In the genomic region with DNA sequence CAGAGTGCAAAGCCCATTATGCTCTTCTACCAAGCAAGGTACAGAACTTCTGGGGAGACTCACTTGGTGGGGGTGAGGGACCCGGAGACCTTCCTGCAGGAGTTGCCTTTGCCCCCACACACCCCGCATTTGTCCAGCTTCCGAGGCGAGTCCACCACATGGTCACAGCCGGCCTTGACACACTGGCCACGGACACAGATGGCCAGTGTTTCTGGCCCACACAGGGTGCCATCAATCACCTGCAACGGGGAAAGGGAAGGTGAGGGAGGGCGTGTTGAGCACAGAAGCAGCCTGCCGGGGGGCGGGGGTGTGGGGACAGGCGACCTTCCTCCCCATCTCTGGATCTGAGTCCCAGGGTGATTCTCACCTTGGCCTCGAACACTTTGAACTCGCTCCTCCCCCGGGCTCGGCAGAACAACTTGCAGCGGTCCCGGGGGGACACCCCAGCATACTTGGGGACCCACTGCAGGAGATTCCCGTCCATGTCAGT, we compare ENCODE assay signal across 19 cellular contexts. TPM values are rescaled to one million over a fixed set of nuclear protein-coding genes. Genes with fewer than 3 reads are reported as not detected.
"Had no signal": no experiment of that assay in that cellular context is flagged by ENCODE, and none has a peak within 500 bp of the region (broad histone marks: within the 10 kb centered on the region; RNA-seq: fewer than 3 reads in every experiment).

No MANE protein-coding gene starts in this region.

- H3K4me3 ChIP-seq: heart left ventricle, pancreas, skin epidermis, tibial nerve had no signal

- H3K36me3 Mint-ChIP-seq: activated naive CD4-positive, alpha-beta T cell treated with anti-CD3 and anti-CD28 coated beads, Interleukin-2, amount 50 U/mL, for 72 hours; brain had no signal

- H3K27ac ChIP-seq: foreskin keratinocyte, pancreas had no signal

- H3K4me3 Mint-ChIP-seq: activated B cell treated with CpG ODN at 0.5 μM for 24 hours; activated CD4-positive, alpha-beta T cell treated with anti-CD3 and anti-CD28 coated beads, Interleukin-2, amount 10 ng/mL, durations not matched to agents 7 days and 5 days; brain; endodermal cell; neural crest cell; T-helper 1 cell treated with Interleukin-12 subunit alpha and Interleukin-12 subunit beta and Interleukin-4 antibody, amounts not matched to agents 30 μg/mL and 1 μg/mL, for 36 hours had no signal

- H3K9me3 Mint-ChIP-seq: activated B cell treated with CpG ODN at 0.5 μM for 24 hours; activated CD4-positive, alpha-beta T cell treated with anti-CD3 and anti-CD28 coated beads, Interleukin-2, amount 10 ng/mL, durations not matched to agents 7 days and 5 days; activated naive CD4-positive, alpha-beta T cell treated with anti-CD3 and anti-CD28 coated beads, Interleukin-2, amount 50 U/mL, for 72 hours; brain; endodermal cell; neural crest cell; T-helper 1 cell treated with Interleukin-12 subunit alpha and Interleukin-12 subunit beta and Interleukin-4 antibody, amounts not matched to agents 30 μg/mL and 1 μg/mL, for 36 hours had no signal

- H3K27me3 Mint-ChIP-seq: activated CD4-positive, alpha-beta T cell treated with anti-CD3 and anti-CD28 coated beads, Interleukin-2, amount 10 ng/mL, durations not matched to agents 7 days and 5 days had no signal

- H3K36me3 ChIP-seq: heart left ventricle, pancreas had no signal

- H3K27ac Mint-ChIP-seq: activated B cell treated with CpG ODN at 0.5 μM for 24 hours; activated CD4-positive, alpha-beta T cell treated with anti-CD3 and anti-CD28 coated beads, Interleukin-2, amount 10 ng/mL, durations not matched to agents 7 days and 5 days; activated naive CD4-positive, alpha-beta T cell treated with anti-CD3 and anti-CD28 coated beads, Interleukin-2, amount 50 U/mL, for 72 hours; endodermal cell; T-helper 1 cell treated with Interleukin-12 subunit alpha and Interleukin-12 subunit beta and Interleukin-4 antibody, amounts not matched to agents 30 μg/mL and 1 μg/mL, for 36 hours had no signal

- ATAC-seq: activated naive CD4-positive, alpha-beta T cell treated with anti-CD3 and anti-CD28 coated beads, Interleukin-2, amount 50 U/mL, for 72 hours had no signal

- H3K9me3 ChIP-seq: heart left ventricle, pancreas, tibial nerve had no signal

- H3K4me1 Mint-ChIP-seq: activated B cell treated with CpG ODN at 0.5 μM for 24 hours; activated CD4-positive, alpha-beta T cell treated with anti-CD3 and anti-CD28 coated beads, Interleukin-2, amount 10 ng/mL, durations not matched to agents 7 days and 5 days; neural crest cell had no signal

- DNase-seq: activated B cell treated with CpG ODN at 0.5 μM for 24 hours; activated CD4-positive, alpha-beta T cell treated with anti-CD3 and anti-CD28 coated beads, Interleukin-2, amount 10 ng/mL, durations not matched to agents 7 days and 5 days; activated CD8-positive, alpha-beta memory T cell treated with anti-CD3 and anti-CD28 coated beads for 24 hours; activated T-cell treated with anti-CD3 and anti-CD28 coated beads for 4 hours; cerebellar nuclear complex; dermis blood vessel endothelial cell; endodermal cell; erythroblast had no signal

- H3K4me1 ChIP-seq: pancreas had no signal

- H3K27me3 ChIP-seq: heart left ventricle, pancreas, tibial nerve had no signal

- FAIRE-seq: islet of Langerhans, pancreas had no signal

RNA-seq across cellular contexts. Expression of a gene that starts 20.0 kb away (rescaled TPM):
- total RNA-seq: activated B cell treated with CpG ODN at 0.5 μM for 24 hours; activated CD4-positive, alpha-beta T cell treated with anti-CD3 and anti-CD28 coated beads, Interleukin-2, amount 10 ng/mL, durations not matched to agents 7 days and 5 days; activated naive CD4-positive, alpha-beta T cell treated with anti-CD3 and anti-CD28 coated beads, Interleukin-2, amount 50 U/mL, for 72 hours; dermis blood vessel endothelial cell; foreskin keratinocyte; renal cortical epithelial cell had no signal
- polyA plus RNA-seq: foreskin keratinocyte had no signal

RNA-seq across cellular contexts. Expression of a gene that starts 40.0 kb away (rescaled TPM):
- total RNA-seq: activated B cell treated with CpG ODN at 0.5 μM for 24 hours; activated naive CD4-positive, alpha-beta T cell treated with anti-CD3 and anti-CD28 coated beads, Interleukin-2, amount 50 U/mL, for 72 hours had no signal
